Comparison of ENCODE assay signal across 15 cellular contexts in genomic region chr19:34367424-34367957, GRCh38. TPM values are rescaled to one million over a fixed set of nuclear protein-coding genes. Genes with fewer than 3 reads are reported as not detected.
A peak's percentile ranks its signal among the peaks of the same experiment; 100 is the strongest.
DNase-seq lines count a peak whose midpoint lies in the region; ATAC-seq and TF ChIP-seq lines count a peak whose summit lies in the region.
"Had no signal": no experiment of that assay in that cellular context is flagged by ENCODE, and none has a peak within 500 bp of the region (broad histone marks: within the 10 kb centered on the region; RNA-seq: fewer than 3 reads in every experiment).

No MANE protein-coding gene starts in this region.

- H3K4me3 ChIP-seq in HCT116 (replicated peaks in 1 of 2; ENCODE audit: low read depth in 1 of 2, low read length in 2 of 2) (no peak overlapping the region), HAP-1 (no peak overlapping the region)

- peaks cover 72% of the 10 kb centered on the region for H3K79me2 ChIP-seq in HCT116 (ENCODE audit: insufficient read depth, low read length)

- intact Hi-C loops in HCT116 (cut with micrococcal nuclease), result no loop called here
- intact Hi-C loops in activated T-helper 1 cell treated with anti-CD3 and anti-CD28 coated beads, Interleukin-12 subunit alpha, Interleukin-12 subunit beta, Interleukin-2, Interleukin-4 antibody, amounts not matched to agents 30 ng/mL and 10 ng/mL and 1 ng/mL, durations not matched to agents 14 hours and 24 hours and 36 hours (cut with micrococcal nuclease), result no loop called here

- no peak for TF ChIP-seq POLR2A in HCT116 (IDR thresholded peaks at IDR 0.05; ENCODE audit: borderline replicate concordance, extremely low read depth, insufficient read depth, insufficient read length)

- H3K9me3 ChIP-seq in HCT116 (ENCODE audit: control insufficient read depth in 1 of 2, insufficient read depth in 1 of 2, low read depth in 1 of 2, low read length in 2 of 2) (no peaks in the 10 kb centered on the region), HAP-1 (no peaks in the 10 kb centered on the region)
- H3K9me3 ChIP-seq: Caco-2 had no signal

- H3K36me3 ChIP-seq in HCT116 (ENCODE audit: control insufficient read depth in 1 of 2, insufficient read depth in 2 of 2, low read length in 2 of 2), result peaks cover 41 to 50% of the 10 kb centered on the region in 2 experiments; a peak in 3 of 4 replicates
- H3K36me3 ChIP-seq in HAP-1 (replicated peaks), result peaks cover 56% of the 10 kb centered on the region

- no peak overlapping the region for H3K27ac ChIP-seq in HCT116 (ENCODE audit: low read depth, low read length)
- H3K27ac ChIP-seq: SK-N-MC had no signal

- H3K4me1 ChIP-seq in HCT116 (ENCODE audit: control insufficient read depth in 1 of 2, insufficient read depth in 2 of 2, low read length in 2 of 2) (peaks cover 14 to 28% of the 10 kb centered on the region in 2 experiments; a peak in 3 of 4 replicates), HAP-1 (peaks cover 11% of the 10 kb centered on the region)

- H2AFZ ChIP-seq in HCT116 (ENCODE audit: low read depth, low read length, poor library complexity, severe bottlenecking), result no peak overlapping the region

- peak overlapping the region; percentile 99 for H3K4me3 Mint-ChIP-seq in T-helper 1 cell treated with Interleukin-12 subunit alpha and Interleukin-12 subunit beta and Interleukin-4 antibody, amounts not matched to agents 30 μg/mL and 1 μg/mL, for 36 hours
- peak overlapping the region; percentile 100 for H3K4me3 Mint-ChIP-seq in activated T-helper 1 cell treated with anti-CD3 and anti-CD28 coated beads, Interleukin-12 subunit alpha, Interleukin-12 subunit beta, Interleukin-2, Interleukin-4 antibody, amounts not matched to agents 30 ng/mL and 10 ng/mL and 1 ng/mL, durations not matched to agents 14 hours and 24 hours and 36 hours
- H3K4me3 Mint-ChIP-seq in nephron progenitor cell, result peak overlapping the region; percentile 98
- H3K4me3 Mint-ChIP-seq: endodermal cell had no signal

- H4K20me1 ChIP-seq in HCT116 (ENCODE audit: insufficient read depth), result 0 out of 2 replicates have a peak, but pooled peaks cover 6% of the 10 kb centered on the region

- no TSS peak for BruUV-seq in HCT116 (replicated peaks; lab: Mats Ljungman, UMichigan)

- H3K27me3 ChIP-seq in HCT116 (ENCODE audit: insufficient read depth, low read length), result no peaks in the 10 kb centered on the region
- H3K27me3 ChIP-seq in HAP-1 (ENCODE audit: low read depth), result no peaks in the 10 kb centered on the region

- CTCF ChIA-PET in HCT116 (lab: Charles Lee), result interaction anchor here (1.9 kb wide), 1 partner anchor 8 kb away, joined by 6 read pairs; no protein-coding TSS in a partner anchor

- peak overlapping the region; percentile 97; the same call in 1 of the 2 replicates for H3K4me2 ChIP-seq in HCT116 (ENCODE audit: low read length)

- ATAC-seq in HCT116, result no peak
- ATAC-seq in GM19324 (IDR thresholded peaks at IDR 0.05; ENCODE audit: low FRiP score, unreplicated experiment), result no peak
- no peak for ATAC-seq in HG02571 (IDR thresholded peaks at IDR 0.05; ENCODE audit: unreplicated experiment)

- in situ Hi-C loops in HAP-1 (cut with MboI; ENCODE audit: low sequenced_read_pairs), result no loop called here

- TF ChIP-seq RAD21 in HCT116 (IDR thresholded peaks at IDR 0.05; ENCODE audit: low read depth), result no peak

- POLR2A ChIA-PET in HCT116 (lab: Charles Lee), result no interaction called here

- TF ChIP-seq CTCF in HCT116 (IDR thresholded peaks at IDR 0.05 in 2 of 3, conservative IDR thresholded peaks at IDR 0.05 in 1 of 3; ENCODE audit: borderline replicate concordance in 1 of 3, insufficient read depth in 1 of 3, low read depth in 2 of 3, low read length in 2 of 3) (no peak), nephron progenitor cell (IDR thresholded peaks at IDR 0.05) (no peak)

- H3K27ac Mint-ChIP-seq in T-helper 1 cell treated with Interleukin-12 subunit alpha and Interleukin-12 subunit beta and Interleukin-4 antibody, amounts not matched to agents 30 μg/mL and 1 μg/mL, for 36 hours, result peak overlapping the region; percentile 72
- peak overlapping the region; percentile 95 for H3K27ac Mint-ChIP-seq in activated T-helper 1 cell treated with anti-CD3 and anti-CD28 coated beads, Interleukin-12 subunit alpha, Interleukin-12 subunit beta, Interleukin-2, Interleukin-4 antibody, amounts not matched to agents 30 ng/mL and 10 ng/mL and 1 ng/mL, durations not matched to agents 14 hours and 24 hours and 36 hours
- no peak overlapping the region for H3K27ac Mint-ChIP-seq in nephron progenitor cell
- H3K27ac Mint-ChIP-seq: endodermal cell had no signal

- DNase-seq in T-helper 1 cell, result no peak
- DNase-seq in HCT116 (ENCODE audit: low read depth, low spot score), result no peak
- no peak for DNase-seq in activated T-helper 1 cell treated with anti-CD3 and anti-CD28 coated beads, Interleukin-12 subunit alpha, Interleukin-12 subunit beta, Interleukin-2, Interleukin-4 antibody, amounts not matched to agents 30 ng/mL and 10 ng/mL and 1 ng/mL, durations not matched to agents 14 hours and 24 hours and 36 hours (ENCODE audit: low spot score)
- DNase-seq in nephron progenitor cell, result no peak
- DNase-seq in HAP-1 (ENCODE audit: low spot score in 2 of 2), result no peak
- DNase-seq: 8988T; Caco-2; endodermal cell; naive thymus-derived CD4-positive, alpha-beta T cell; NCI-H1417; stimulated activated CD4-positive, alpha-beta T cell treated with anti-CD3 and anti-CD28 coated beads, Interleukin-4, amount 100 ng/mL, for 1 hour had no signal

- H3K4me1 Mint-ChIP-seq in T-helper 1 cell treated with Interleukin-12 subunit alpha and Interleukin-12 subunit beta and Interleukin-4 antibody, amounts not matched to agents 30 μg/mL and 1 μg/mL, for 36 hours (ENCODE audit: low read depth), result peaks cover 52% of the 10 kb centered on the region
- peaks cover 51% of the 10 kb centered on the region for H3K4me1 Mint-ChIP-seq in activated T-helper 1 cell treated with anti-CD3 and anti-CD28 coated beads, Interleukin-12 subunit alpha, Interleukin-12 subunit beta, Interleukin-2, Interleukin-4 antibody, amounts not matched to agents 30 ng/mL and 10 ng/mL and 1 ng/mL, durations not matched to agents 14 hours and 24 hours and 36 hours (ENCODE audit: low read depth)
- peaks cover 44% of the 10 kb centered on the region for H3K4me1 Mint-ChIP-seq in nephron progenitor cell

- H3K36me3 Mint-ChIP-seq in T-helper 1 cell treated with Interleukin-12 subunit alpha and Interleukin-12 subunit beta and Interleukin-4 antibody, amounts not matched to agents 30 μg/mL and 1 μg/mL, for 36 hours (ENCODE audit: low read depth), result peaks cover 47% of the 10 kb centered on the region
- peaks cover 56% of the 10 kb centered on the region for H3K36me3 Mint-ChIP-seq in activated T-helper 1 cell treated with anti-CD3 and anti-CD28 coated beads, Interleukin-12 subunit alpha, Interleukin-12 subunit beta, Interleukin-2, Interleukin-4 antibody, amounts not matched to agents 30 ng/mL and 10 ng/mL and 1 ng/mL, durations not matched to agents 14 hours and 24 hours and 36 hours (ENCODE audit: low read depth)
- peaks cover 43% of the 10 kb centered on the region for H3K36me3 Mint-ChIP-seq in nephron progenitor cell (ENCODE audit: low read depth)

- H3K9me2 ChIP-seq in HCT116 (ENCODE audit: insufficient read depth), result no peaks in the 10 kb centered on the region

- H3K9me3 Mint-ChIP-seq in T-helper 1 cell treated with Interleukin-12 subunit alpha and Interleukin-12 subunit beta and Interleukin-4 antibody, amounts not matched to agents 30 μg/mL and 1 μg/mL, for 36 hours, result no peaks in the 10 kb centered on the region
- no peaks in the 10 kb centered on the region for H3K9me3 Mint-ChIP-seq in activated T-helper 1 cell treated with anti-CD3 and anti-CD28 coated beads, Interleukin-12 subunit alpha, Interleukin-12 subunit beta, Interleukin-2, Interleukin-4 antibody, amounts not matched to agents 30 ng/mL and 10 ng/mL and 1 ng/mL, durations not matched to agents 14 hours and 24 hours and 36 hours
- no peaks in the 10 kb centered on the region for H3K9me3 Mint-ChIP-seq in nephron progenitor cell
- H3K9me3 Mint-ChIP-seq: endodermal cell; naive thymus-derived CD4-positive, alpha-beta T cell had no signal

- no peak overlapping the region for H3K9ac ChIP-seq in HCT116 (ENCODE audit: low read length)

- RAD21 ChIA-PET in HCT116 (lab: Charles Lee; ENCODE audit: low non-redundant PET in 1 of 2, low total read pairs in 2 of 2, uncharacterized antibody in 2 of 2, unreplicated experiment in 2 of 2), result no interaction called here

- H3K27me3 Mint-ChIP-seq in T-helper 1 cell treated with Interleukin-12 subunit alpha and Interleukin-12 subunit beta and Interleukin-4 antibody, amounts not matched to agents 30 μg/mL and 1 μg/mL, for 36 hours (ENCODE audit: low read depth), result no peaks in the 10 kb centered on the region
- H3K27me3 Mint-ChIP-seq in activated T-helper 1 cell treated with anti-CD3 and anti-CD28 coated beads, Interleukin-12 subunit alpha, Interleukin-12 subunit beta, Interleukin-2, Interleukin-4 antibody, amounts not matched to agents 30 ng/mL and 10 ng/mL and 1 ng/mL, durations not matched to agents 14 hours and 24 hours and 36 hours (ENCODE audit: insufficient read depth), result no peaks in the 10 kb centered on the region
- no peaks in the 10 kb centered on the region for H3K27me3 Mint-ChIP-seq in nephron progenitor cell (ENCODE audit: low read depth, poor library complexity)
- H3K27me3 Mint-ChIP-seq: naive thymus-derived CD4-positive, alpha-beta T cell had no signal

TF ChIP-seq in HCT116, 20 proteins besides CTCF, POLR2A, EP300 and RAD21 (continues in another document):
- TF ChIP-seq SRF (IDR thresholded peaks at IDR 0.05; ENCODE audit: low read depth) (no peak), SP1 (IDR thresholded peaks at IDR 0.05; ENCODE audit: low read depth) (no peak)

RNA-seq across cellular contexts. Expression of gene GPI, which starts 2.5 kb away (rescaled TPM):
- total RNA-seq in HCT116 (2021; ENCODE audit: unreplicated experiment), result 787 TPM
- polyA plus RNA-seq in HCT116 (2012), result 1,417 and 1,906 TPM in 2 replicates
- total RNA-seq in activated T-helper 1 cell treated with anti-CD3 and anti-CD28 coated beads, Interleukin-12 subunit alpha, Interleukin-12 subunit beta, Interleukin-2, Interleukin-4 antibody, amounts not matched to agents 30 ng/mL and 10 ng/mL and 1 ng/mL, durations not matched to agents 14 hours and 24 hours and 36 hours, result 502 and 509 TPM in 2 replicates

RNA-seq across cellular contexts. Expression of gene PDCD2L, which starts 36.7 kb away (rescaled TPM):
- total RNA-seq in HCT116 (2021; ENCODE audit: unreplicated experiment), result 30.0 TPM
- 22.5 and 22.7 TPM in 2 replicates for polyA plus RNA-seq in HCT116 (2012)
- 51.3 and 52.3 TPM in 2 replicates for total RNA-seq in activated T-helper 1 cell treated with anti-CD3 and anti-CD28 coated beads, Interleukin-12 subunit alpha, Interleukin-12 subunit beta, Interleukin-2, Interleukin-4 antibody, amounts not matched to agents 30 ng/mL and 10 ng/mL and 1 ng/mL, durations not matched to agents 14 hours and 24 hours and 36 hours
